ENCODE assay signal across 1 cellular context in genomic region chr19:33302974-33303790, GRCh38.
A peak's percentile ranks its signal among the peaks of the same experiment; 100 is the strongest.
TF ChIP-seq lines count a peak whose summit lies in the region.

No MANE protein-coding gene starts in this region.

TF ChIP-seq in HepG2, 621 proteins besides CTCF, POLR2A, EP300 and RAD21 (continued from another document and continues in another):
- TF ChIP-seq SKIL (CRISPR knock-in tag; IDR thresholded peaks at IDR 0.05; ENCODE audit: borderline replicate concordance) (peak; percentile 49; the same call in 1 of the 2 replicates), HES4 (CRISPR knock-in tag; IDR thresholded peaks at IDR 0.05; ENCODE audit: borderline replicate concordance) (peak; percentile 45; the same call in 1 of the 2 replicates), ZNF501 (CRISPR knock-in tag; IDR thresholded peaks at IDR 0.05) (peak; percentile 67; the same call in 1 of the 2 replicates), ZBTB42 (CRISPR knock-in tag; IDR thresholded peaks at IDR 0.05) (0 out of 2 replicates have a peak, but pooled peaks have one; percentile 41), ZBTB25 (CRISPR knock-in tag; IDR thresholded peaks at IDR 0.05) (no peak), POLR2G (IDR thresholded peaks at IDR 0.05; ENCODE audit: low read depth, low read length) (0 out of 2 replicates have a peak, but pooled peaks have one; percentile 55), YY1 (IDR thresholded peaks at IDR 0.05; ENCODE audit: insufficient read depth, insufficient replicate concordance, low read depth, low read length) (peak; percentile 29), PHF8 (CRISPR knock-in tag; IDR thresholded peaks at IDR 0.05) (peak; percentile 61), RARA (CRISPR knock-in tag; IDR thresholded peaks at IDR 0.05) (0 out of 2 replicates have a peak, but pooled peaks have one; percentile 7), NR0B2 (CRISPR knock-in tag; IDR thresholded peaks at IDR 0.05) (peak; percentile 26; the same call in 1 of the 2 replicates), ARID4A (CRISPR knock-in tag; IDR thresholded peaks at IDR 0.05; ENCODE audit: borderline replicate concordance) (peak; percentile 1; the same call in 1 of the 2 replicates), ZNF607 (CRISPR knock-in tag; IDR thresholded peaks at IDR 0.05; ENCODE audit: borderline replicate concordance) (peak; percentile 17; the same call in 1 of the 2 replicates), MXI1 (IDR thresholded peaks at IDR 0.05; ENCODE audit: borderline replicate concordance, low read depth, low read length) (no peak), NFATC3 (CRISPR knock-in tag; IDR thresholded peaks at IDR 0.05) (0 out of 2 replicates have a peak, but pooled peaks have one; percentile 83), RBFOX2 (IDR thresholded peaks at IDR 0.05; ENCODE audit: low read depth, low read length) (peak; percentile 87), ZSCAN25 (CRISPR knock-in tag; IDR thresholded peaks at IDR 0.05) (peak; percentile 93; the same call in 1 of the 2 replicates), ZNF878 (CRISPR knock-in tag; IDR thresholded peaks at IDR 0.05) (0 out of 2 replicates have a peak, but pooled peaks have one; percentile 23), GABPB1 (CRISPR knock-in tag; IDR thresholded peaks at IDR 0.05) (peak; percentile 52; the same call in 1 of the 2 replicates), LCORL (IDR thresholded peaks at IDR 0.05) (no peak), LCORL (CRISPR knock-in tag; IDR thresholded peaks at IDR 0.05) (0 out of 2 replicates have a peak, but pooled peaks have one; percentile 24), ZNF724P (CRISPR knock-in tag; IDR thresholded peaks at IDR 0.05; ENCODE audit: borderline replicate concordance) (no peak), CHCHD3 (CRISPR knock-in tag; IDR thresholded peaks at IDR 0.05) (0 out of 2 replicates have a peak, but pooled peaks have one; percentile 76), TCF12 (IDR thresholded peaks at IDR 0.05) (no peak), TCF12 (CRISPR knock-in tag; IDR thresholded peaks at IDR 0.05) (peak; percentile 17; the same call in 1 of the 2 replicates), KDM5A (IDR thresholded peaks at IDR 0.05; ENCODE audit: borderline replicate concordance, low read length) (peak; percentile 38; the same call in 1 of the 2 replicates), RXRA (CRISPR knock-in tag; IDR thresholded peaks at IDR 0.05) (0 out of 2 replicates have a peak, but pooled peaks have one; percentile 10), KLF9 (CRISPR knock-in tag; IDR thresholded peaks at IDR 0.05; ENCODE audit: low read depth) (no peak)
- TF ChIP-seq, protein P1, sequence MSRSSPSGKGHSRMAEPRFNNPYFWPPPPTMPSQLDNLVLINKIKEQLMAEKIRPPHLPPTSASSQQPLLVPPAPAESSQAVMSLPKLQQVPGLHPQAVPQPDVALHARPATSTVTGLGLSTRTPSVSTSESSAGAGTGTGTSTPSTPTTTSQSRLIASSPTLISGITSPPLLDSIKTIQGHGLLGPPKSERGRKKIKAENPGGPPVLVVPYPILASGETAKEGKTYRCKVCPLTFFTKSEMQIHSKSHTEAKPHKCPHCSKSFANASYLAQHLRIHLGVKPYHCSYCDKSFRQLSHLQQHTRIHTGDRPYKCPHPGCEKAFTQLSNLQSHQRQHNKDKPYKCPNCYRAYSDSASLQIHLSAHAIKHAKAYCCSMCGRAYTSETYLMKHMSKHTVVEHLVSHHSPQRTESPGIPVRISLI (CRISPR knock-in tag; IDR thresholded peaks at IDR 0.05; ENCODE audit: borderline replicate concordance): no peak
- TF ChIP-seq, protein P2, sequence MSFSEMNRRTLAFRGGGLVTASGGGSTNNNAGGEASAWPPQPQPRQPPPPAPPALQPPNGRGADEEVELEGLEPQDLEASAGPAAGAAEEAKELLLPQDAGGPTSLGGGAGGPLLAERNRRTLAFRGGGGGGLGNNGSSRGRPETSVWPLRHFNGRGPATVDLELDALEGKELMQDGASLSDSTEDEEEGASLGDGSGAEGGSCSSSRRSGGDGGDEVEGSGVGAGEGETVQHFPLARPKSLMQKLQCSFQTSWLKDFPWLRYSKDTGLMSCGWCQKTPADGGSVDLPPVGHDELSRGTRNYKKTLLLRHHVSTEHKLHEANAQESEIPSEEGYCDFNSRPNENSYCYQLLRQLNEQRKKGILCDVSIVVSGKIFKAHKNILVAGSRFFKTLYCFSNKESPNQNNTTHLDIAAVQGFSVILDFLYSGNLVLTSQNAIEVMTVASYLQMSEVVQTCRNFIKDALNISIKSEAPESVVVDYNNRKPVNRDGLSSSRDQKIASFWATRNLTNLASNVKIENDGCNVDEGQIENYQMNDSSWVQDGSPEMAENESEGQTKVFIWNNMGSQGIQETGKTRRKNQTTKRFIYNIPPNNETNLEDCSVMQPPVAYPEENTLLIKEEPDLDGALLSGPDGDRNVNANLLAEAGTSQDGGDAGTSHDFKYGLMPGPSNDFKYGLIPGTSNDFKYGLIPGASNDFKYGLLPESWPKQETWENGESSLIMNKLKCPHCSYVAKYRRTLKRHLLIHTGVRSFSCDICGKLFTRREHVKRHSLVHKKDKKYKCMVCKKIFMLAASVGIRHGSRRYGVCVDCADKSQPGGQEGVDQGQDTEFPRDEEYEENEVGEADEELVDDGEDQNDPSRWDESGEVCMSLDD (CRISPR knock-in tag; IDR thresholded peaks at IDR 0.05; ENCODE audit: borderline replicate concordance): 0 out of 2 replicates have a peak, but pooled peaks have one; percentile 14
- TF ChIP-seq, protein P3, sequence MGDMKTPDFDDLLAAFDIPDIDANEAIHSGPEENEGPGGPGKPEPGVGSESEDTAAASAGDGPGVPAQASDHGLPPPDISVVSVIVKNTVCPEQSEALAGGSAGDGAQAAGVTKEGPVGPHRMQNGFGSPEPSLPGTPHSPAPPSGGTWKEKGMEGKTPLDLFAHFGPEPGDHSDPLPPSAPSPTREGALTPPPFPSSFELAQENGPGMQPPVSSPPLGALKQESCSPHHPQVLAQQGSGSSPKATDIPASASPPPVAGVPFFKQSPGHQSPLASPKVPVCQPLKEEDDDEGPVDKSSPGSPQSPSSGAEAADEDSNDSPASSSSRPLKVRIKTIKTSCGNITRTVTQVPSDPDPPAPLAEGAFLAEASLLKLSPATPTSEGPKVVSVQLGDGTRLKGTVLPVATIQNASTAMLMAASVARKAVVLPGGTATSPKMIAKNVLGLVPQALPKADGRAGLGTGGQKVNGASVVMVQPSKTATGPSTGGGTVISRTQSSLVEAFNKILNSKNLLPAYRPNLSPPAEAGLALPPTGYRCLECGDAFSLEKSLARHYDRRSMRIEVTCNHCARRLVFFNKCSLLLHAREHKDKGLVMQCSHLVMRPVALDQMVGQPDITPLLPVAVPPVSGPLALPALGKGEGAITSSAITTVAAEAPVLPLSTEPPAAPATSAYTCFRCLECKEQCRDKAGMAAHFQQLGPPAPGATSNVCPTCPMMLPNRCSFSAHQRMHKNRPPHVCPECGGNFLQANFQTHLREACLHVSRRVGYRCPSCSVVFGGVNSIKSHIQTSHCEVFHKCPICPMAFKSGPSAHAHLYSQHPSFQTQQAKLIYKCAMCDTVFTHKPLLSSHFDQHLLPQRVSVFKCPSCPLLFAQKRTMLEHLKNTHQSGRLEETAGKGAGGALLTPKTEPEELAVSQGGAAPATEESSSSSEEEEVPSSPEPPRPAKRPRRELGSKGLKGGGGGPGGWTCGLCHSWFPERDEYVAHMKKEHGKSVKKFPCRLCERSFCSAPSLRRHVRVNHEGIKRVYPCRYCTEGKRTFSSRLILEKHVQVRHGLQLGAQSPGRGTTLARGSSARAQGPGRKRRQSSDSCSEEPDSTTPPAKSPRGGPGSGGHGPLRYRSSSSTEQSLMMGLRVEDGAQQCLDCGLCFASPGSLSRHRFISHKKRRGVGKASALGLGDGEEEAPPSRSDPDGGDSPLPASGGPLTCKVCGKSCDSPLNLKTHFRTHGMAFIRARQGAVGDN (CRISPR knock-in tag; IDR thresholded peaks at IDR 0.05): peak; percentile 78
- TF ChIP-seq, protein P4, sequence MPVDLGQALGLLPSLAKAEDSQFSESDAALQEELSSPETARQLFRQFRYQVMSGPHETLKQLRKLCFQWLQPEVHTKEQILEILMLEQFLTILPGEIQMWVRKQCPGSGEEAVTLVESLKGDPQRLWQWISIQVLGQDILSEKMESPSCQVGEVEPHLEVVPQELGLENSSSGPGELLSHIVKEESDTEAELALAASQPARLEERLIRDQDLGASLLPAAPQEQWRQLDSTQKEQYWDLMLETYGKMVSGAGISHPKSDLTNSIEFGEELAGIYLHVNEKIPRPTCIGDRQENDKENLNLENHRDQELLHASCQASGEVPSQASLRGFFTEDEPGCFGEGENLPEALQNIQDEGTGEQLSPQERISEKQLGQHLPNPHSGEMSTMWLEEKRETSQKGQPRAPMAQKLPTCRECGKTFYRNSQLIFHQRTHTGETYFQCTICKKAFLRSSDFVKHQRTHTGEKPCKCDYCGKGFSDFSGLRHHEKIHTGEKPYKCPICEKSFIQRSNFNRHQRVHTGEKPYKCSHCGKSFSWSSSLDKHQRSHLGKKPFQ (CRISPR knock-in tag; IDR thresholded peaks at IDR 0.05; ENCODE audit: insufficient replicate concordance): peak; percentile 46
- TF ChIP-seq, protein P5, sequence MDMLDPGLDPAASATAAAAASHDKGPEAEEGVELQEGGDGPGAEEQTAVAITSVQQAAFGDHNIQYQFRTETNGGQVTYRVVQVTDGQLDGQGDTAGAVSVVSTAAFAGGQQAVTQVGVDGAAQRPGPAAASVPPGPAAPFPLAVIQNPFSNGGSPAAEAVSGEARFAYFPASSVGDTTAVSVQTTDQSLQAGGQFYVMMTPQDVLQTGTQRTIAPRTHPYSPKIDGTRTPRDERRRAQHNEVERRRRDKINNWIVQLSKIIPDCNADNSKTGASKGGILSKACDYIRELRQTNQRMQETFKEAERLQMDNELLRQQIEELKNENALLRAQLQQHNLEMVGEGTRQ (IDR thresholded peaks at IDR 0.05; ENCODE audit: low read depth, low read length): no peak
- TF ChIP-seq, protein P5 (CRISPR knock-in tag; IDR thresholded peaks at IDR 0.05; ENCODE audit: borderline replicate concordance): peak; percentile 7; the same call in 1 of the 2 replicates
